In the genomic region with DNA sequence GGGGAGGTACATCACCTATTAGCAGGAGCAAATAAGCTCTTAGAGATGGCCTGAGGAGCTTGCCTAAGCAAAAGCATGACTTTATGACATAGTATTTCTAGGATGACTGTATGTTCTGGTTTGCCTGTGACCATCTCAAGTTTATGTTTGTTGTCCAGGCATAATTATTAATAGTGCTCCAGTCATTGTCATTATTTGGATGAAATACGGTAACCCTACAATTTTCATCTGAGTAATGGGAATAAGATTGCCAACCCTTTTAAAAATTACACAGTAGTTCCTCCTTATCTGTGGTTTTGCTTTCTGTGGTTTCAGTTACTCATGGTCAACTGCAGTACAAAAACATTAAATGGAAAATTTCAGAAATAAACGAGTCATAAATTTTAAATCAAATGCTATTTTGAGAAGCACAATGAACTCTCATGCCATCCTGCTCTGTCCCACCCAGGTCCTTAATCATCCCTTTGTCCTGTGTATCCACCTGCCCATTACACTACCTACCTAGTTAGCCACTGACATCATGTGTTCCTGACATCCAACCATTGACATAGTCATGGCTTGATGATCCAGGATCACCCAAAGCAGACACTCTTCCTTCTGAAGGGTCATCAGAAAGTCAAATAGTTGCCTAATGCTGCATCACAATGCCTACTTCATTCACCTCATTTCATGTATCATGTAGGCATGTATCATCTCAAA, we compare ENCODE assay signal across 10 cellular contexts. TPM values are rescaled to one million over a fixed set of nuclear protein-coding genes. Genes with fewer than 3 reads are reported as not detected.
DNase-seq lines count a peak whose midpoint lies in the region; ATAC-seq lines count a peak whose summit lies in the region.
"Had no signal": no experiment of that assay in that cellular context is flagged by ENCODE, and none has a peak within 500 bp of the region (broad histone marks: within the 10 kb centered on the region; RNA-seq: fewer than 3 reads in every experiment).

No MANE protein-coding gene starts in this region.

- peak overlapping the region; percentile 23 for H3K4me2 ChIP-seq in skeletal muscle satellite cell (ENCODE audit: low read length)

- no peak overlapping the region for H3K4me3 ChIP-seq in skeletal muscle satellite cell (ENCODE audit: low read length)

- H3K27me3 ChIP-seq in skeletal muscle satellite cell (ENCODE audit: control insufficient read depth, insufficient read depth, low read length), result no peaks in the 10 kb centered on the region

- intact Hi-C loops in posterior vena cava (cut with DNase I), result no loop called here

- H3K4me1 ChIP-seq in skeletal muscle satellite cell (ENCODE audit: control insufficient read depth, insufficient read depth, low read length), result peaks cover 14% of the 10 kb centered on the region

- no peaks in the 10 kb centered on the region for H3K9me3 ChIP-seq in skeletal muscle satellite cell (replicated peaks; ENCODE audit: low read length)

- ATAC-seq in HG02885 (IDR thresholded peaks at IDR 0.05; ENCODE audit: poor library complexity, unreplicated experiment), result peak; percentile 77

- H3K36me3 ChIP-seq in skeletal muscle satellite cell (ENCODE audit: insufficient read depth, low read length), result no peaks in the 10 kb centered on the region

- H3K9ac ChIP-seq in skeletal muscle satellite cell (ENCODE audit: low read depth, low read length), result peak overlapping the region; percentile 35

- DNase-seq in NCI-H82 (lab: John Stamatoyannopoulos, UW) (peak; percentile 46), NCI-H82 treated with DMSO at 0.1 percent for 48 hours (lab: John Stamatoyannopoulos, UW; ENCODE audit: unreplicated experiment) (no peak), OCI-M1 (lab: John Stamatoyannopoulos, UW) (peak; percentile 72), SHP77 treated with DMSO at 0.1 percent for 48 hours (lab: John Stamatoyannopoulos, UW) (no peak), amygdala (lab: John Stamatoyannopoulos, UW) (no peak), posterior vena cava (ENCODE audit: low spot score) (no peak)
- DNase-seq: nucleus accumbens, trophoblast cell had no signal

RNA-seq across cellular contexts. Expression of a gene that starts 27.0 kb away (rescaled TPM):
- 22.3 and 26.0 TPM in 2 replicates for total RNA-seq in skeletal muscle satellite cell (2012; rRNA removed)
- 10 to 100 TPM; 18.6 to 19.2 TPM for total RNA-seq in posterior vena cava

Comparison
In these comparisons a context has a peak if more than half of its experiments do, and no peak if none do; other contexts are left out.
1. DNase-seq: peak in NCI-H82 (single experiment) and OCI-M1 (single experiment); none in NCI-H82 treated with DMSO at 0.1 percent for 48 hours (single experiment), SHP77 treated with DMSO at 0.1 percent for 48 hours (single experiment), amygdala (0 of 56) and posterior vena cava (single experiment).